In genomic region chrX:47809065-47809788, GRCh38 we compare ENCODE assay signal across 1 cellular context.
TF ChIP-seq lines count a peak whose summit lies in the region.

No MANE protein-coding gene starts in this region.

TF ChIP-seq in K562, 482 proteins besides CTCF, POLR2A, EP300 and RAD21:
- TF ChIP-seq NR4A1 (CRISPR knock-in tag; IDR thresholded peaks at IDR 0.05): no peak
- TF ChIP-seq NR4A1 (tag; IDR thresholded peaks at IDR 0.05): peak; percentile 96
- TF ChIP-seq NFE2L1 (tag; IDR thresholded peaks at IDR 0.05; ENCODE audit: borderline replicate concordance, low read depth): 0 out of 2 replicates have a peak, but pooled peaks have one; percentile 29
- TF ChIP-seq KDM1A (IDR thresholded peaks at IDR 0.05): no peak
- TF ChIP-seq GTF2A2 (tag; IDR thresholded peaks at IDR 0.05): peak; percentile 93
- no peak for TF ChIP-seq E2F6 (IDR thresholded peaks at IDR 0.05; ENCODE audit: borderline replicate concordance in 1 of 2, extremely low read depth in 1 of 2, insufficient read depth in 1 of 2, insufficient read length in 1 of 2, low read depth in 1 of 2, low read length in 1 of 2, poor library complexity in 1 of 2, severe bottlenecking in 1 of 2)
- peak; percentile 86 for TF ChIP-seq PTTG1 (tag; IDR thresholded peaks at IDR 0.05; ENCODE audit: low read depth)
- TF ChIP-seq IRF9 (tag; IDR thresholded peaks at IDR 0.05): peak; percentile 88
- peak; percentile 15; the same call in 1 of the 2 replicates for TF ChIP-seq RFX1 (IDR thresholded peaks at IDR 0.05)
- TF ChIP-seq DIDO1 (tag; IDR thresholded peaks at IDR 0.05; ENCODE audit: low read depth): peak; percentile 46; the same call in 1 of the 2 replicates
- no peak for TF ChIP-seq MAFF (IDR thresholded peaks at IDR 0.05; ENCODE audit: low read length)
- TF ChIP-seq MBD2 (IDR thresholded peaks at IDR 0.05; ENCODE audit: borderline replicate concordance, low read depth): no peak
- TF ChIP-seq SMAD4 (CRISPR knock-in tag; conservative IDR thresholded peaks at IDR 0.05): peak; percentile 65; the same call in 1 of the 2 replicates
- TF ChIP-seq CREB3 (tag; conservative IDR thresholded peaks at IDR 0.05; ENCODE audit: low read depth): peak; percentile 77
- peak; percentile 87 for TF ChIP-seq DMBX1 (CRISPR knock-in tag; IDR thresholded peaks at IDR 0.05; ENCODE audit: borderline replicate concordance)
- 0 out of 2 replicates have a peak, but pooled peaks have one; percentile 45 for TF ChIP-seq KLF13 (tag; IDR thresholded peaks at IDR 0.05; ENCODE audit: borderline replicate concordance, low read depth)
- TF ChIP-seq NR2C1 (IDR thresholded peaks at IDR 0.05): no peak
- TF ChIP-seq NR2C1 (tag; IDR thresholded peaks at IDR 0.05): peak; percentile 69
- peak in 1 of 2 experiments; percentile 72; a peak in 1 of 4 replicates for TF ChIP-seq SRF (CRISPR knock-in tag; IDR thresholded peaks at IDR 0.05)
- peak; percentile 39; the same call in 1 of the 2 replicates for TF ChIP-seq BACH1 (tag; IDR thresholded peaks at IDR 0.05)
- no peak for TF ChIP-seq HNRNPUL1 (IDR thresholded peaks at IDR 0.05; ENCODE audit: low read length)
- peak; percentile 48; the same call in 1 of the 2 replicates for TF ChIP-seq PKNOX1 (IDR thresholded peaks at IDR 0.05)
- TF ChIP-seq OTX1 (CRISPR knock-in tag; IDR thresholded peaks at IDR 0.05): no peak
- TF ChIP-seq MEF2D (tag; conservative IDR thresholded peaks at IDR 0.05; ENCODE audit: low read depth): peak; percentile 81; the same call in 1 of the 2 replicates
- peak; percentile 58; the same call in 1 of the 2 replicates for TF ChIP-seq ILK (tag; IDR thresholded peaks at IDR 0.05; ENCODE audit: borderline replicate concordance, low read depth)
- no peak for TF ChIP-seq ZFX (CRISPR knock-in tag; IDR thresholded peaks at IDR 0.05)
- peak; percentile 43; the same call in 1 of the 2 replicates for TF ChIP-seq TAF7 (tag; IDR thresholded peaks at IDR 0.05)
- peak; percentile 64; the same call in 1 of the 2 replicates for TF ChIP-seq HDAC8 (tag; IDR thresholded peaks at IDR 0.05)
- TF ChIP-seq MBD1 (CRISPR knock-in tag; IDR thresholded peaks at IDR 0.05): no peak
- peak; percentile 84 for TF ChIP-seq MECOM (CRISPR knock-in tag; IDR thresholded peaks at IDR 0.05)
- peak; percentile 82 for TF ChIP-seq PTRF (tag; IDR thresholded peaks at IDR 0.05)
- TF ChIP-seq ETS2 (tag; IDR thresholded peaks at IDR 0.05; ENCODE audit: borderline replicate concordance, poor library complexity, severe bottlenecking): no peak
- TF ChIP-seq ZNF551 (CRISPR knock-in tag; IDR thresholded peaks at IDR 0.05): no peak
- TF ChIP-seq ZNF830 (CRISPR knock-in tag; IDR thresholded peaks at IDR 0.05): no peak
- peak; percentile 72 for TF ChIP-seq STAT5A (IDR thresholded peaks at IDR 0.05; ENCODE audit: borderline replicate concordance, low read length)
- TF ChIP-seq ZNF583 (CRISPR knock-in tag; IDR thresholded peaks at IDR 0.05): 0 out of 2 replicates have a peak, but pooled peaks have one; percentile 75
- TF ChIP-seq ID3 (CRISPR knock-in tag; IDR thresholded peaks at IDR 0.05): no peak
- TF ChIP-seq ID3 (tag; IDR thresholded peaks at IDR 0.05): peak; percentile 94
- TF ChIP-seq PYGO2 (tag; IDR thresholded peaks at IDR 0.05): peak; percentile 80
- TF ChIP-seq ZFP30 (CRISPR knock-in tag; IDR thresholded peaks at IDR 0.05; ENCODE audit: borderline replicate concordance): no peak
- no peak for TF ChIP-seq E2F5 (CRISPR knock-in tag; IDR thresholded peaks at IDR 0.05)
- TF ChIP-seq ZNF41 (CRISPR knock-in tag; conservative IDR thresholded peaks at IDR 0.05): peak; percentile 57; the same call in 1 of the 2 replicates
- no peak for TF ChIP-seq NR2C2 (CRISPR knock-in tag; IDR thresholded peaks at IDR 0.05)
- no peak for TF ChIP-seq NR2C2 (tag; IDR thresholded peaks at IDR 0.05)
- peak; percentile 55; the same call in 1 of the 2 replicates for TF ChIP-seq ZNF668 (CRISPR knock-in tag; IDR thresholded peaks at IDR 0.05)
- TF ChIP-seq ZNF592 (IDR thresholded peaks at IDR 0.05): peak; percentile 93
- TF ChIP-seq TRIM25 (IDR thresholded peaks at IDR 0.05; ENCODE audit: borderline replicate concordance): no peak
- TF ChIP-seq DDX20 (tag; IDR thresholded peaks at IDR 0.05; ENCODE audit: low read depth): peak; percentile 78
- no peak for TF ChIP-seq ZNF740 (CRISPR knock-in tag; IDR thresholded peaks at IDR 0.05)
- TF ChIP-seq ZNF740 (tag; IDR thresholded peaks at IDR 0.05): peak in 1 of 2 experiments; percentile 94; a peak in 2 of 4 replicates
